ENCODE assay signal across 1 cellular context in genomic region chr11:88384678-88385015, GRCh38.
TF ChIP-seq lines count a peak whose summit lies in the region.

No MANE protein-coding gene starts in this region.

TF ChIP-seq in GM23338, 12 proteins besides CTCF, POLR2A, EP300 and RAD21 (continued from another document):
- TF ChIP-seq, protein P1, sequence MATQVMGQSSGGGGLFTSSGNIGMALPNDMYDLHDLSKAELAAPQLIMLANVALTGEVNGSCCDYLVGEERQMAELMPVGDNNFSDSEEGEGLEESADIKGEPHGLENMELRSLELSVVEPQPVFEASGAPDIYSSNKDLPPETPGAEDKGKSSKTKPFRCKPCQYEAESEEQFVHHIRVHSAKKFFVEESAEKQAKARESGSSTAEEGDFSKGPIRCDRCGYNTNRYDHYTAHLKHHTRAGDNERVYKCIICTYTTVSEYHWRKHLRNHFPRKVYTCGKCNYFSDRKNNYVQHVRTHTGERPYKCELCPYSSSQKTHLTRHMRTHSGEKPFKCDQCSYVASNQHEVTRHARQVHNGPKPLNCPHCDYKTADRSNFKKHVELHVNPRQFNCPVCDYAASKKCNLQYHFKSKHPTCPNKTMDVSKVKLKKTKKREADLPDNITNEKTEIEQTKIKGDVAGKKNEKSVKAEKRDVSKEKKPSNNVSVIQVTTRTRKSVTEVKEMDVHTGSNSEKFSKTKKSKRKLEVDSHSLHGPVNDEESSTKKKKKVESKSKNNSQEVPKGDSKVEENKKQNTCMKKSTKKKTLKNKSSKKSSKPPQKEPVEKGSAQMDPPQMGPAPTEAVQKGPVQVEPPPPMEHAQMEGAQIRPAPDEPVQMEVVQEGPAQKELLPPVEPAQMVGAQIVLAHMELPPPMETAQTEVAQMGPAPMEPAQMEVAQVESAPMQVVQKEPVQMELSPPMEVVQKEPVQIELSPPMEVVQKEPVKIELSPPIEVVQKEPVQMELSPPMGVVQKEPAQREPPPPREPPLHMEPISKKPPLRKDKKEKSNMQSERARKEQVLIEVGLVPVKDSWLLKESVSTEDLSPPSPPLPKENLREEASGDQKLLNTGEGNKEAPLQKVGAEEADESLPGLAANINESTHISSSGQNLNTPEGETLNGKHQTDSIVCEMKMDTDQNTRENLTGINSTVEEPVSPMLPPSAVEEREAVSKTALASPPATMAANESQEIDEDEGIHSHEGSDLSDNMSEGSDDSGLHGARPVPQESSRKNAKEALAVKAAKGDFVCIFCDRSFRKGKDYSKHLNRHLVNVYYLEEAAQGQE (IDR thresholded peaks at IDR 0.05; ENCODE audit: unreplicated experiment): no peak
- no peak for TF ChIP-seq CREB1 (CRISPR knock-in tag; IDR thresholded peaks at IDR 0.05; ENCODE audit: low read depth)
TF ChIP-seq in GM23338: peak in this region for 0.
